ENCODE assay signal across 19 cellular contexts in the genomic region with DNA sequence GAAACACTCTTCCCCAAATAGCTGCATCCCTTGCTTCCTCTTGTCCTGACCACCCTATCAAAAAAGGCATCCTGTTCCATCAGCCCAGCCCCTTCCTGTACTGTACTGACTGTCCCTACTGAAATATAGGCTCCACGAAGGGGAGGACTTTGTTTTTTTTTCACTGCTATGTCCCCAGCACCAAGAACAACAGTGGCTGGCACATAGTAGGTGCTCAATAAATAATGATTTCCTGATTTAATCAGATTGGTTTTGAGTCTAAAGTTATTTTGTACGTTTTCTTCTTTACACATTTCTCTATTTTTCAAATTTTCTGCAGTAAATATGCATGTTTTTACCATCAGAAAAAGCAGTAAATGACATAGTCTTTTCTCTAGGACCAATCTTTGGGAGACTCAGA.
DNase-seq lines count a peak whose midpoint lies in the region; ATAC-seq and TF ChIP-seq lines count a peak whose summit lies in the region.
"Had no signal": no experiment of that assay in that cellular context is flagged by ENCODE, and none has a peak within 500 bp of the region (broad histone marks: within the 10 kb centered on the region; RNA-seq: fewer than 3 reads in every experiment).

No MANE protein-coding gene starts in this region.

- H2AFZ ChIP-seq in osteoblast (ENCODE audit: low read length) = peak overlapping the region; percentile 9
- H2AFZ ChIP-seq: GM23338, parathyroid adenoma had no signal

- no peaks in the 10 kb centered on the region for H3K79me2 ChIP-seq in osteoblast (ENCODE audit: insufficient read depth, low read length)
- H3K79me2 ChIP-seq: parathyroid adenoma had no signal

- no peaks in the 10 kb centered on the region for H3K36me3 ChIP-seq in CD4-positive, CD25-positive, alpha-beta regulatory T cell (ENCODE audit: control insufficient read depth, insufficient read depth, low read length)
- H3K36me3 ChIP-seq in KOPT-K1 (ENCODE audit: insufficient read depth, low read length) (no peaks in the 10 kb centered on the region), osteoblast (ENCODE audit: insufficient read depth, low read length) (no peaks in the 10 kb centered on the region)
- H3K36me3 ChIP-seq: tibial nerve had no signal

- H3K27ac Mint-ChIP-seq in CD4-positive, CD25-positive, alpha-beta regulatory T cell = peak overlapping the region in 2 of 3 donors; percentile 61 to 66
- H3K27ac Mint-ChIP-seq in effector memory CD8-positive, alpha-beta T cell = peak overlapping the region; percentile 30 to 72
- H3K27ac Mint-ChIP-seq: activated CD4-positive, alpha-beta memory T cell treated with anti-CD3 and anti-CD28 coated beads, Interleukin-2, amount 10 ng/mL, durations not matched to agents 7 days and 5 days; activated T-cell treated with anti-CD3 and anti-CD28 coated beads, Interleukin-2, amount 50 U/mL, for 72 hours; GM23338 had no signal

- in situ Hi-C loops in GM13976 (cut with MboI; ENCODE audit: low sequenced_read_pairs, unreplicated experiment) = loop anchor here (10.0 to 25.0 kb wide), 2 partner anchors 342 to 685 kb away; no protein-coding TSS in a partner anchor

- no peak for ATAC-seq in CD4-positive, CD25-positive, alpha-beta regulatory T cell (ENCODE audit: low read depth in 2 of 2)
- ATAC-seq in effector memory CD8-positive, alpha-beta T cell (replicated peaks) = no peak
- ATAC-seq: activated T-cell treated with anti-CD3 and anti-CD28 coated beads, Interleukin-2, amount 50 U/mL, for 72 hours; GM23338; PC-3; SK-N-SH treated with all-trans-retinoic acid at 6 μM for 48 hours had no signal

- peaks cover 0 to 15% (median 10%) of the 10 kb centered on the region in 4 donors for H3K4me1 Mint-ChIP-seq in CD4-positive, CD25-positive, alpha-beta regulatory T cell
- H3K4me1 Mint-ChIP-seq in effector memory CD8-positive, alpha-beta T cell (ENCODE audit: low read depth in 2 of 2) = peaks cover 12% of the 10 kb centered on the region in 2 donors

- H3K9me3 Mint-ChIP-seq in CD4-positive, CD25-positive, alpha-beta regulatory T cell = no peaks in the 10 kb centered on the region
- H3K9me3 Mint-ChIP-seq in effector memory CD8-positive, alpha-beta T cell = no peaks in the 10 kb centered on the region
- H3K9me3 Mint-ChIP-seq: activated CD4-positive, alpha-beta memory T cell treated with anti-CD3 and anti-CD28 coated beads, Interleukin-2, amount 10 ng/mL, durations not matched to agents 7 days and 5 days; activated naive CD8-positive, alpha-beta T cell treated with anti-CD3 and anti-CD28 coated beads, Interleukin-2, amount 10 ng/mL, durations not matched to agents 7 days and 5 days; activated T-cell treated with anti-CD3 and anti-CD28 coated beads, Interleukin-2, amount 50 U/mL, for 72 hours; GM23338 had no signal

- no peak overlapping the region for H3K4me3 ChIP-seq in CD4-positive, CD25-positive, alpha-beta regulatory T cell (ENCODE audit: low read depth, low read length)
- no peak overlapping the region for H3K4me3 ChIP-seq in osteoblast (ENCODE audit: insufficient read depth, low read length)
- H3K4me3 ChIP-seq: GM23338, tibial nerve had no signal

- no peaks in the 10 kb centered on the region for H3K9me3 ChIP-seq in CD4-positive, CD25-positive, alpha-beta regulatory T cell (ENCODE audit: control insufficient read depth in 2 of 2, low read length in 2 of 2)
- no peaks in the 10 kb centered on the region for H3K9me3 ChIP-seq in KOPT-K1 (ENCODE audit: insufficient read depth, low read length, poor library complexity, severe bottlenecking)
- H3K9me3 ChIP-seq in osteoblast (ENCODE audit: low read depth, low read length) = no peaks in the 10 kb centered on the region
- H3K9me3 ChIP-seq: tibial nerve had no signal

- H3K27me3 ChIP-seq in CD4-positive, CD25-positive, alpha-beta regulatory T cell (ENCODE audit: control insufficient read depth, insufficient read depth, low read length) = no peaks in the 10 kb centered on the region
- no peaks in the 10 kb centered on the region for H3K27me3 ChIP-seq in osteoblast (ENCODE audit: insufficient read depth, low read length)
- H3K27me3 ChIP-seq: tibial nerve had no signal

- no peak overlapping the region for H3K4me3 Mint-ChIP-seq in CD4-positive, CD25-positive, alpha-beta regulatory T cell
- no peak overlapping the region for H3K4me3 Mint-ChIP-seq in effector memory CD8-positive, alpha-beta T cell
- H3K4me3 Mint-ChIP-seq: activated CD4-positive, alpha-beta memory T cell treated with anti-CD3 and anti-CD28 coated beads, Interleukin-2, amount 10 ng/mL, durations not matched to agents 7 days and 5 days; activated naive CD8-positive, alpha-beta T cell treated with anti-CD3 and anti-CD28 coated beads, Interleukin-2, amount 10 ng/mL, durations not matched to agents 7 days and 5 days; activated T-cell treated with anti-CD3 and anti-CD28 coated beads, Interleukin-2, amount 50 U/mL, for 72 hours; GM23338 had no signal

- no peak overlapping the region for H3K4me2 ChIP-seq in osteoblast (ENCODE audit: insufficient read depth, low read length)
- H3K4me2 ChIP-seq: GM23338 had no signal

- no peaks in the 10 kb centered on the region for H3K27me3 Mint-ChIP-seq in CD4-positive, CD25-positive, alpha-beta regulatory T cell
- H3K27me3 Mint-ChIP-seq in effector memory CD8-positive, alpha-beta T cell = no peaks in the 10 kb centered on the region
- H3K27me3 Mint-ChIP-seq: activated CD4-positive, alpha-beta memory T cell treated with anti-CD3 and anti-CD28 coated beads, Interleukin-2, amount 10 ng/mL, durations not matched to agents 7 days and 5 days; activated naive CD8-positive, alpha-beta T cell treated with anti-CD3 and anti-CD28 coated beads, Interleukin-2, amount 10 ng/mL, durations not matched to agents 7 days and 5 days had no signal

- no peak for DNase-seq in CD4-positive, CD25-positive, alpha-beta regulatory T cell
- no peak for DNase-seq in effector memory CD8-positive, alpha-beta T cell
- DNase-seq in osteoblast (ENCODE audit: insufficient read length, low spot score, missing footprints) (no peak), SW 1271 (lab: John Stamatoyannopoulos, UW) (no peak), GM13976 (ENCODE audit: low spot score) (no peak), NCI-H774 (lab: John Stamatoyannopoulos, UW) (no peak)
- DNase-seq: activated CD4-positive, alpha-beta memory T cell treated with anti-CD3 and anti-CD28 coated beads, Interleukin-2, amount 10 ng/mL, durations not matched to agents 7 days and 5 days; activated naive CD8-positive, alpha-beta T cell treated with anti-CD3 and anti-CD28 coated beads, Interleukin-2, amount 10 ng/mL, durations not matched to agents 7 days and 5 days; activated T-cell treated with anti-CD3 and anti-CD28 coated beads, Interleukin-2, amount 50 U/mL, for 72 hours; DMS79 treated with DMSO at 0.1 percent for 48 hours; effector memory CD4-positive, alpha-beta T cell; NCI-H1105 treated with DMSO at 0.1 percent for 48 hours; NCI-H82 had no signal

- TF ChIP-seq CTCF in osteoblast (IDR thresholded peaks at IDR 0.05; ENCODE audit: extremely low read depth, low read depth, low read length) (no peak), GM13976 (IDR thresholded peaks at IDR 0.05; ENCODE audit: borderline replicate concordance, control extremely low read depth, extremely low read depth, insufficient read depth, missing control alignments) (no peak)

- H3K4me1 ChIP-seq in CD4-positive, CD25-positive, alpha-beta regulatory T cell (ENCODE audit: control insufficient read depth, insufficient read depth, low read length, poor library complexity, severe bottlenecking) = peaks cover 5% of the 10 kb centered on the region
- peaks cover 27% of the 10 kb centered on the region for H3K4me1 ChIP-seq in osteoblast (ENCODE audit: insufficient read depth, low read length)
- H3K4me1 ChIP-seq: parathyroid adenoma had no signal

- no peak overlapping the region for H3K27ac ChIP-seq in CD4-positive, CD25-positive, alpha-beta regulatory T cell (ENCODE audit: insufficient read depth, low read length, poor library complexity, severe bottlenecking)
- H3K27ac ChIP-seq in KOPT-K1 (ENCODE audit: low read depth, low read length, poor library complexity, severe bottlenecking) (peak overlapping the region; percentile 19), osteoblast (ENCODE audit: low read depth, low read length) (no peak overlapping the region)
- H3K27ac ChIP-seq: parathyroid adenoma had no signal

- H3K36me3 Mint-ChIP-seq in CD4-positive, CD25-positive, alpha-beta regulatory T cell = peaks cover 3% of the 10 kb centered on the region
- H3K36me3 Mint-ChIP-seq in effector memory CD8-positive, alpha-beta T cell (ENCODE audit: insufficient read depth) = peaks cover 6% of the 10 kb centered on the region

- no peaks in the 10 kb centered on the region for H4K20me1 ChIP-seq in osteoblast (ENCODE audit: insufficient read depth, low read length)
